1 cellular context compared by ENCODE assay signal in the genomic region with DNA sequence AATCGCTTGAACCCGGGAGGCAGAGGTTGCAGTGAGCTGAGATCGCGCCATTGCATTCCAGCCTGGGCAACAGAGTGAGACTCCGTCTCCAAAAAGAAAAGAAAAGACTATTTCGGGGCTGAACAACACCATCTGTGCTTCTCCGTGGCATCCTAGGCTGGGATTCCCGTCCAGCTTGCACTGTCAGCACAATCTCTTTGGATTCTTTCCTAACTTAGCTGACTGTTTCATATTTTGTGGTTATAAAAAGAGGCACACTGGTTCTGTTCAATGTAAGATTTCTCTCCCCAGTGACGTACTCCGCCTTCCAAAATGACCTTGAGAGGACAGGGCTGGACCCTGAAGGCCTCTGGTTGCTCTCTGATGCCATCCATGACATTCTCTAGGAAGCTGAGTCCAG.
TF ChIP-seq lines count a peak whose summit lies in the region.

No MANE protein-coding gene starts in this region.

TF ChIP-seq in K562, 482 proteins besides CTCF, POLR2A, EP300 and RAD21:
- TF ChIP-seq MAFF (IDR thresholded peaks at IDR 0.05; ENCODE audit: low read length) = 0 out of 2 replicates have a peak, but pooled peaks have one; percentile 21
- no peak for TF ChIP-seq ZBTB1 (CRISPR knock-in tag; IDR thresholded peaks at IDR 0.05; ENCODE audit: borderline replicate concordance, low read depth)
- no peak for TF ChIP-seq ZNF212 (CRISPR knock-in tag; IDR thresholded peaks at IDR 0.05)
- TF ChIP-seq SMARCB1 (IDR thresholded peaks at IDR 0.05; ENCODE audit: insufficient read length, low read depth) = no peak
- TF ChIP-seq ZNF316 (IDR thresholded peaks at IDR 0.05) = peak; percentile 60
- no peak for TF ChIP-seq BRD9 (IDR thresholded peaks at IDR 0.05; ENCODE audit: low read depth, partially characterized antibody)
- peak; percentile 30; the same call in 1 of the 2 replicates for TF ChIP-seq MAFG (tag; conservative IDR thresholded peaks at IDR 0.05)
- no peak for TF ChIP-seq ZFP1 (CRISPR knock-in tag; IDR thresholded peaks at IDR 0.05)
- TF ChIP-seq POLR2G (IDR thresholded peaks at IDR 0.05; ENCODE audit: low read depth, low read length) = no peak
- TF ChIP-seq FOS (IDR thresholded peaks at IDR 0.05; ENCODE audit: extremely low read depth, insufficient read length) = no peak
- TF ChIP-seq SP2 (IDR thresholded peaks at IDR 0.05; ENCODE audit: extremely low read depth, low read depth, low read length, poor library complexity, severe bottlenecking) = no peak
- no peak for TF ChIP-seq OTX1 (CRISPR knock-in tag; IDR thresholded peaks at IDR 0.05)
